ENCODE assay signal across 15 cellular contexts in genomic region chr14:92929689-92930608, GRCh38. TPM values are rescaled to one million over a fixed set of nuclear protein-coding genes. Genes with fewer than 3 reads are reported as not detected.
DNase-seq lines count a peak whose midpoint lies in the region; ATAC-seq and TF ChIP-seq lines count a peak whose summit lies in the region.
"Had no signal": no experiment of that assay in that cellular context is flagged by ENCODE, and none has a peak within 500 bp of the region (broad histone marks: within the 10 kb centered on the region; RNA-seq: fewer than 3 reads in every experiment).

No MANE protein-coding gene starts in this region.

- H3K9ac ChIP-seq in neural progenitor cell, result no peak overlapping the region
- H3K9ac ChIP-seq: GM23248 had no signal

- peaks cover 27% of the 10 kb centered on the region for H3K4me1 ChIP-seq in RWPE2 (ENCODE audit: insufficient read depth, poor library complexity, severe bottlenecking)
- H3K4me1 ChIP-seq in neural progenitor cell, result no peaks in the 10 kb centered on the region
- H3K4me1 ChIP-seq: Caco-2, HAP-1 had no signal

- H3K79me2 ChIP-seq in neural progenitor cell (ENCODE audit: low read depth), result no peaks in the 10 kb centered on the region

- H3K27ac ChIP-seq in RWPE2 (ENCODE audit: poor library complexity, severe bottlenecking), result no peak overlapping the region
- H3K27ac ChIP-seq in neural progenitor cell, result no peak overlapping the region
- H3K27ac ChIP-seq: C4-2B, GM23248 had no signal

- TF ChIP-seq CTCF in RWPE2 (IDR thresholded peaks at IDR 0.05; ENCODE audit: poor library complexity, severe bottlenecking) (no peak), neural progenitor cell (IDR thresholded peaks at IDR 0.05) (no peak)

- H3K4me2 ChIP-seq in neural progenitor cell, result no peak overlapping the region

- H3K9me3 ChIP-seq in RWPE2 (ENCODE audit: severe bottlenecking) (no peaks in the 10 kb centered on the region), neural progenitor cell (ENCODE audit: low read depth) (no peaks in the 10 kb centered on the region)
- H3K9me3 ChIP-seq: Caco-2, HAP-1 had no signal

- H3K4me1 Mint-ChIP-seq in neural progenitor cell (no peaks in the 10 kb centered on the region), immature natural killer cell (no peaks in the 10 kb centered on the region)

- no peaks in the 10 kb centered on the region for H3K27me3 ChIP-seq in RWPE2 (ENCODE audit: insufficient read depth, poor library complexity, severe bottlenecking)
- H3K27me3 ChIP-seq in neural progenitor cell, result peaks cover 15% of the 10 kb centered on the region

- H3K36me3 Mint-ChIP-seq in neural progenitor cell (no peaks in the 10 kb centered on the region), immature natural killer cell (peaks cover 0 to 4% (median 0%) of the 10 kb centered on the region in 3 donors)

- no peak overlapping the region for H2AFZ ChIP-seq in neural progenitor cell (replicated peaks)
- H2AFZ ChIP-seq: GM23248 had no signal

- no peaks in the 10 kb centered on the region for H3F3A ChIP-seq in neural progenitor cell (ENCODE audit: low read depth)

- H3K9me3 Mint-ChIP-seq in neural progenitor cell, result no peaks in the 10 kb centered on the region
- no peaks in the 10 kb centered on the region for H3K9me3 Mint-ChIP-seq in immature natural killer cell

- H3K27ac Mint-ChIP-seq in neural progenitor cell (no peak overlapping the region), immature natural killer cell (no peak overlapping the region)
- H3K27ac Mint-ChIP-seq: CD4-positive, alpha-beta T cell had no signal

- no peak overlapping the region for H3K4me3 Mint-ChIP-seq in neural progenitor cell
- no peak overlapping the region for H3K4me3 Mint-ChIP-seq in immature natural killer cell
- H3K4me3 Mint-ChIP-seq: CD4-positive, alpha-beta T cell had no signal

- no peak overlapping the region for H3K4me3 ChIP-seq in RWPE2 (ENCODE audit: severe bottlenecking)
- no peak overlapping the region for H3K4me3 ChIP-seq in neural progenitor cell
- H3K4me3 ChIP-seq: GM23248, HAP-1 had no signal

- intact Hi-C loops in posterior vena cava (cut with DNase I), result no loop called here

- DNase-seq in RWPE2 (ENCODE audit: low spot score) (peak; percentile 60), left kidney (ENCODE audit: low read depth, low spot score) (peak; percentile 50), posterior vena cava (ENCODE audit: low spot score) (peak; percentile 62), neural progenitor cell (ENCODE audit: low spot score) (no peak), immature natural killer cell (no peak)
- DNase-seq in stimulated activated CD8-positive, alpha-beta memory T cell treated with anti-CD3 and anti-CD28 coated beads, Interleukin-4, amount 100 ng/mL, for 48 hours, result no peak
- DNase-seq: ACHN; Caco-2; CD4-positive, alpha-beta T cell; GM23248 had no signal

- no peak for ATAC-seq in RWPE2 (ENCODE audit: low read depth)
- ATAC-seq: HepG2 had no signal

- peaks cover 7% of the 10 kb centered on the region for H3K27me3 Mint-ChIP-seq in neural progenitor cell (ENCODE audit: insufficient read depth, low read depth)
- peaks cover 2 to 11% (median 5%) of the 10 kb centered on the region in 3 donors for H3K27me3 Mint-ChIP-seq in immature natural killer cell (ENCODE audit: low read depth in 3 of 3)

- H3K36me3 ChIP-seq in RWPE2 (ENCODE audit: low read depth) (no peaks in the 10 kb centered on the region), neural progenitor cell (no peaks in the 10 kb centered on the region)
- H3K36me3 ChIP-seq: HAP-1 had no signal

- no peaks in the 10 kb centered on the region for H4K20me1 ChIP-seq in neural progenitor cell (ENCODE audit: low read depth)

RNA-seq across cellular contexts. Expression of gene CHGA, which starts 7.0 kb away (rescaled TPM):
- total RNA-seq in posterior vena cava, result under 1 TPM in 1 of 2 donors, not detected in 1; 0.29 TPM
- total RNA-seq in neural progenitor cell (ENCODE audit: low replicate concordance), result 0.77 TPM in 1 of 2 replicates, not detected in the other
- polyA plus RNA-seq in immature natural killer cell, result under 1 TPM in 1 of 3 donors, not detected in 2; 0.63 TPM
- total RNA-seq: Caco-2; CD4-positive, alpha-beta T cell; GM23248; H4; HepG2 had no signal
- polyA plus RNA-seq: BJ, GM23248, HepG2 had no signal

Comparison
In these comparisons a context has a peak if more than half of its experiments do, and no peak if none do; other contexts are left out.
1. DNase-seq: peak in RWPE2 (single experiment), left kidney (single experiment) and posterior vena cava (single experiment); none in stimulated activated CD8-positive, alpha-beta memory T cell treated with anti-CD3 and anti-CD28 coated beads, Interleukin-4, amount 100 ng/mL, for 48 hours (single experiment), neural progenitor cell (single experiment) and immature natural killer cell (0 of 3).